In the genomic region with DNA sequence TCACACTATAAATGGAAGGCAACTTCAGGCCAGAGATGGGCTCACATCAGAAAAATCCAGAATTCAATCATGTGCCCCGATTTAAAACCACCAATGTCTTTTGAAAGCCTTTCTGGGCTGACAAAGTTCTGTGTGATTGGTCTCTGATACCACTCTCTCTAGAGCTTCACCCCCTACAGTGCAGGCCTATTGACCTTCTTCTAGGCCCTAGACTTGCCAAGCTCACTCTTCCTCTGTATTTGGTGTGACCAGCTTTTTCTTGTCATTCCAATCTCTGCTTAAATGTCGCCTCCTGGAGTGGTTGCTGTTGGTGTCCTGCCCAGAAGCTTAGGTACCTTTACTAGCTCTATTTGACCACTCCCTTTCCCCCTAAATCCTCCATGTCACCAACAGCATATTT, we compare ENCODE assay signal across 15 cellular contexts.
"Had no signal": no experiment of that assay in that cellular context is flagged by ENCODE, and none has a peak within 500 bp of the region (broad histone marks: within the 10 kb centered on the region; RNA-seq: fewer than 3 reads in every experiment).

No MANE protein-coding gene starts in this region.

- ATAC-seq: esophagus mucosa; stimulated activated naive B cell treated with anti-CD40 and anti-IgM and Interleukin-4, amounts not matched to agents 10 μg/mL and 1 μg/mL and 100 μg/mL, for 72 hours had no signal

- H3K4me3 ChIP-seq: cardiac muscle cell, left ventricle myocardium inferior, tibial artery, uterus had no signal

- H3K36me3 ChIP-seq: cardiac muscle cell, left ventricle myocardium inferior, tibial artery, uterus had no signal

- H3K27ac ChIP-seq: cardiac muscle cell, left ventricle myocardium inferior, tibial artery, uterus had no signal

- H3K4me3 Mint-ChIP-seq: activated B cell treated with CpG ODN at 0.5 μM for 24 hours; activated naive CD4-positive, alpha-beta T cell treated with anti-CD3 and anti-CD28 coated beads for 36 hours; memory B cell; natural killer cell treated with Interleukin-12 subunit alpha and Interleukin-12 subunit beta and Interleukin-15 and Interleukin-18, amount 100 ng/mL, for 72 hours; stimulated activated naive B cell treated with anti-CD40 and anti-IgM and Interleukin-4, amounts not matched to agents 10 μg/mL and 1 μg/mL and 100 μg/mL, for 72 hours had no signal

- H3K4me1 Mint-ChIP-seq: activated B cell treated with CpG ODN at 0.5 μM for 24 hours, memory B cell had no signal

- H3K27ac Mint-ChIP-seq: activated B cell treated with CpG ODN at 0.5 μM for 24 hours; activated T-helper 2 cell treated with anti-CD3 and anti-CD28 coated beads, Interferon-gamma antibody, Interleukin-2, Interleukin-4, amounts not matched to agents 10 μg/mL and 5 μg/mL and 100 μg/mL, durations not matched to agents 14 hours and 24 hours and 36 hours; memory B cell; stimulated activated naive B cell treated with anti-CD40 and anti-IgM and Interleukin-4, amounts not matched to agents 10 μg/mL and 1 μg/mL and 100 μg/mL, for 72 hours had no signal

- H3K4me1 ChIP-seq: left ventricle myocardium inferior, tibial artery, uterus had no signal

- FAIRE-seq: colon had no signal

- H3K27me3 ChIP-seq: cardiac muscle cell, tibial artery, uterus had no signal

- DNase-seq: activated B cell treated with CpG ODN at 0.5 μM for 24 hours; activated T-cell treated with anti-CD3 and anti-CD28 coated beads for 4 hours; left ventricle myocardium inferior; nucleus accumbens; stimulated activated CD4-positive, alpha-beta T cell treated with anti-CD3 and anti-CD28 coated beads, Interleukin-2, amount 100 ng/mL, for 48 hours; stimulated activated naive B cell treated with anti-CD40 and anti-IgM and Interleukin-4, amounts not matched to agents 10 μg/mL and 1 μg/mL and 100 μg/mL, for 72 hours; tibial artery; uterus had no signal

- H3K36me3 Mint-ChIP-seq: stimulated activated naive B cell treated with anti-CD40 and anti-IgM and Interleukin-4, amounts not matched to agents 10 μg/mL and 1 μg/mL and 100 μg/mL, for 72 hours had no signal

- H3K9me3 ChIP-seq: uterus had no signal
